In the genomic region with DNA sequence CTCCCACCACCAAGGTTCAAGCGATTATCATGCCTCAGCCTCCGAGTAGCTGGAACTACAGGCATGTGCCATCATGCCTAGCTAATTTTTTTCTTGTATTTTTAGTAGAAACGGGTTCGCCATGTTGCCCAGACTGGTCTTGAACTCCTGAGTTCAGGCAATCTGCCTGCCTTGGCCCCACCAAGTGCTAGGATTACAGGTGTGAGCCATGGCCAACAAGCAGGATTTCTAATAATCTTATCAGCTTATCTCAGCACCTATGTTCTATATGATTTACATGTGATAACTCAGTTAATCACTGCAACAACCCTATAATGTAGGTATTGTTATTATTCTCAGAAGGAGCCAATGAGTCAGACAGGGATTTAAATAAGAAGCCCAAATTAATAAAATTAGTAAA, we compare ENCODE assay signal across 30 cellular contexts.
"Had no signal": no experiment of that assay in that cellular context is flagged by ENCODE, and none has a peak within 500 bp of the region (broad histone marks: within the 10 kb centered on the region; RNA-seq: fewer than 3 reads in every experiment).

No MANE protein-coding gene starts in this region.

- H3K27ac ChIP-seq: adrenal gland, breast epithelium, RWPE1, SJCRH30 had no signal

- H3K4me3 Mint-ChIP-seq: activated CD8-positive, alpha-beta T cell treated with anti-CD3 and anti-CD28 coated beads, Interleukin-2, amount 10 ng/mL, durations not matched to agents 7 days and 5 days; activated naive CD8-positive, alpha-beta T cell treated with anti-CD3 and anti-CD28 coated beads, Interleukin-2, amount 10 ng/mL, durations not matched to agents 7 days and 5 days; central memory CD8-positive, alpha-beta T cell; WTC11 had no signal

- H3K27me3 Mint-ChIP-seq: activated naive CD8-positive, alpha-beta T cell treated with anti-CD3 and anti-CD28 coated beads, Interleukin-2, amount 10 ng/mL, durations not matched to agents 7 days and 5 days; central memory CD8-positive, alpha-beta T cell had no signal

- H3K27ac Mint-ChIP-seq: activated CD8-positive, alpha-beta T cell treated with anti-CD3 and anti-CD28 coated beads, Interleukin-2, amount 10 ng/mL, durations not matched to agents 7 days and 5 days; activated naive CD8-positive, alpha-beta T cell treated with anti-CD3 and anti-CD28 coated beads, Interleukin-2, amount 10 ng/mL, durations not matched to agents 7 days and 5 days had no signal

- H3K27me3 ChIP-seq: adrenal gland, breast epithelium, SJCRH30 had no signal

- H3K9me3 Mint-ChIP-seq: activated naive CD8-positive, alpha-beta T cell treated with anti-CD3 and anti-CD28 coated beads, Interleukin-2, amount 10 ng/mL, durations not matched to agents 7 days and 5 days; central memory CD8-positive, alpha-beta T cell; WTC11 had no signal

- ATAC-seq: activated CD8-positive, alpha-beta T cell treated with anti-CD3 and anti-CD28 coated beads, Interleukin-2, amount 10 ng/mL, durations not matched to agents 7 days and 5 days; Panc1; WTC11 had no signal

- DNase-seq: activated CD4-positive, alpha-beta T cell treated with anti-CD3 and anti-CD28 coated beads for 48 hours; activated CD4-positive, alpha-beta T cell treated with anti-CD3 and anti-CD28 coated beads, Interleukin-2, amount 50 U/mL, for 4 hours; activated CD4-positive, CD25-positive, alpha-beta regulatory T cell treated with anti-CD3 and anti-CD28 coated beads, Interleukin-2, amount 50 U/mL, for 72 hours; activated CD8-positive, alpha-beta memory T cell treated with anti-CD3 and anti-CD28 coated beads, Interleukin-2, amount 50 U/mL, for 48 hours; activated CD8-positive, alpha-beta T cell treated with anti-CD3 and anti-CD28 coated beads, Interleukin-2, amount 10 ng/mL, durations not matched to agents 7 days and 5 days; activated effector memory CD4-positive, alpha-beta T cell treated with Interleukin-2 at 50 U/mL for 16 hours; activated naive CD4-positive, alpha-beta T cell; activated naive CD8-positive, alpha-beta T cell treated with anti-CD3 and anti-CD28 coated beads, Interleukin-2, amount 10 ng/mL, durations not matched to agents 7 days and 5 days; activated T-cell treated with anti-CD3 and anti-CD28 coated beads, Interleukin-2, amount 50 U/mL, for 1 hour; adrenal gland; anterior cingulate cortex; Karpas-422; NCI-H1105 treated with DMSO at 0.1 percent for 48 hours; NCI-H1436 treated with DMSO at 0.1 percent for 48 hours; NCI-H187; NCI-H2081 treated with DMSO at 0.1 percent for 48 hours; NCI-H446 treated with DMSO at 0.1 percent for 48 hours; NCI-H526; NCI-H774; NK-92 treated with Interleukin-12 subunit alpha and Interleukin-12 subunit beta, amount 100 ng/mL, for 24 hours; OCI-M1; Right ventricle myocardium superior; SK-N-SH had no signal

- H3K4me2 ChIP-seq: SK-N-SH had no signal

- H3K4me1 Mint-ChIP-seq: WTC11 had no signal

- H3K4me1 ChIP-seq: adrenal gland, breast epithelium, SJCRH30 had no signal

- H3K9me2 ChIP-seq: SK-N-SH had no signal

- H3K4me3 ChIP-seq: adrenal gland, breast epithelium, K562, SJCRH30 had no signal

- H3K9me3 ChIP-seq: adrenal gland, breast epithelium, SJCRH30, SK-N-SH had no signal
